17 cellular contexts compared by ENCODE assay signal in genomic region chr18:74734013-74734444, GRCh38.
"Had no signal": no experiment of that assay in that cellular context is flagged by ENCODE, and none has a peak within 500 bp of the region (broad histone marks: within the 10 kb centered on the region; RNA-seq: fewer than 3 reads in every experiment).

No MANE protein-coding gene starts in this region.

- H3K27me3 ChIP-seq: upper lobe of left lung had no signal

- H3K36me3 ChIP-seq: upper lobe of left lung had no signal

- DNase-seq: activated CD4-positive, alpha-beta memory T cell treated with anti-CD3 and anti-CD28 coated beads for 36 hours; activated CD4-positive, alpha-beta T cell treated with anti-CD3 and anti-CD28 coated beads for 36 hours; activated CD8-positive, alpha-beta memory T cell treated with anti-CD3 and anti-CD28 coated beads, Interleukin-2, amount 10 ng/mL, durations not matched to agents 7 days and 5 days; activated effector memory CD4-positive, alpha-beta T cell treated with Interleukin-2 at 50 U/mL for 16 hours; activated naive CD4-positive, alpha-beta T cell treated with anti-CD3 and anti-CD28 coated beads, Interleukin-2, amount 50 U/mL, for 16 hours; activated T-cell treated with anti-CD3 and anti-CD28 coated beads, Interleukin-2, amount 50 U/mL, for 1 hour; effector CD4-positive, alpha-beta T cell; foreskin fibroblast; immature natural killer cell; mammary epithelial cell; naive thymus-derived CD4-positive, alpha-beta T cell; nucleus accumbens; right cardiac atrium; T-helper 17 cell had no signal

- H3K27ac Mint-ChIP-seq: activated CD4-positive, alpha-beta memory T cell treated with anti-CD3 and anti-CD28 coated beads for 36 hours; activated CD4-positive, alpha-beta T cell treated with anti-CD3 and anti-CD28 coated beads for 36 hours; activated CD8-positive, alpha-beta memory T cell treated with anti-CD3 and anti-CD28 coated beads, Interleukin-2, amount 10 ng/mL, durations not matched to agents 7 days and 5 days; stimulated activated naive CD8-positive, alpha-beta T cell treated with anti-CD3 and anti-CD28 coated beads, Interleukin-15, Interleukin-2, amounts not matched to agents 100 ng/mL and 50 ng/mL, for 24 hours; T-helper 17 cell had no signal

- H3K4me3 ChIP-seq: coronary artery, upper lobe of left lung had no signal

- H3K27me3 Mint-ChIP-seq: activated CD4-positive, alpha-beta memory T cell treated with anti-CD3 and anti-CD28 coated beads for 36 hours; activated CD4-positive, alpha-beta T cell treated with anti-CD3 and anti-CD28 coated beads for 36 hours; activated CD8-positive, alpha-beta memory T cell treated with anti-CD3 and anti-CD28 coated beads, Interleukin-2, amount 10 ng/mL, durations not matched to agents 7 days and 5 days; naive thymus-derived CD4-positive, alpha-beta T cell; stimulated activated naive CD8-positive, alpha-beta T cell treated with anti-CD3 and anti-CD28 coated beads, Interleukin-15, Interleukin-2, amounts not matched to agents 100 ng/mL and 50 ng/mL, for 24 hours; T-helper 17 cell had no signal

- H3K4me1 ChIP-seq: upper lobe of left lung had no signal

- ATAC-seq: activated CD4-positive, alpha-beta T cell treated with anti-CD3 and anti-CD28 coated beads for 36 hours; activated CD8-positive, alpha-beta memory T cell treated with anti-CD3 and anti-CD28 coated beads, Interleukin-2, amount 10 ng/mL, durations not matched to agents 7 days and 5 days; naive thymus-derived CD4-positive, alpha-beta T cell; right cardiac atrium; T-helper 17 cell had no signal

- H3K9me3 Mint-ChIP-seq: activated CD4-positive, alpha-beta memory T cell treated with anti-CD3 and anti-CD28 coated beads for 36 hours; immature natural killer cell; stimulated activated naive CD8-positive, alpha-beta T cell treated with anti-CD3 and anti-CD28 coated beads, Interleukin-15, Interleukin-2, amounts not matched to agents 100 ng/mL and 50 ng/mL, for 24 hours had no signal

- H3K27ac ChIP-seq: coronary artery, upper lobe of left lung had no signal

- H3K9me3 ChIP-seq: upper lobe of left lung had no signal

- H3K4me1 Mint-ChIP-seq: activated CD4-positive, alpha-beta T cell treated with anti-CD3 and anti-CD28 coated beads for 36 hours; activated CD8-positive, alpha-beta memory T cell treated with anti-CD3 and anti-CD28 coated beads, Interleukin-2, amount 10 ng/mL, durations not matched to agents 7 days and 5 days; immature natural killer cell; T-helper 17 cell had no signal

- H3K4me3 Mint-ChIP-seq: activated CD4-positive, alpha-beta memory T cell treated with anti-CD3 and anti-CD28 coated beads for 36 hours; activated CD4-positive, alpha-beta T cell treated with anti-CD3 and anti-CD28 coated beads for 36 hours; activated CD8-positive, alpha-beta memory T cell treated with anti-CD3 and anti-CD28 coated beads, Interleukin-2, amount 10 ng/mL, durations not matched to agents 7 days and 5 days; immature natural killer cell; naive thymus-derived CD4-positive, alpha-beta T cell; stimulated activated naive CD8-positive, alpha-beta T cell treated with anti-CD3 and anti-CD28 coated beads, Interleukin-15, Interleukin-2, amounts not matched to agents 100 ng/mL and 50 ng/mL, for 24 hours; T-helper 17 cell had no signal
